ENCODE assay signal across 19 cellular contexts in the genomic region with DNA sequence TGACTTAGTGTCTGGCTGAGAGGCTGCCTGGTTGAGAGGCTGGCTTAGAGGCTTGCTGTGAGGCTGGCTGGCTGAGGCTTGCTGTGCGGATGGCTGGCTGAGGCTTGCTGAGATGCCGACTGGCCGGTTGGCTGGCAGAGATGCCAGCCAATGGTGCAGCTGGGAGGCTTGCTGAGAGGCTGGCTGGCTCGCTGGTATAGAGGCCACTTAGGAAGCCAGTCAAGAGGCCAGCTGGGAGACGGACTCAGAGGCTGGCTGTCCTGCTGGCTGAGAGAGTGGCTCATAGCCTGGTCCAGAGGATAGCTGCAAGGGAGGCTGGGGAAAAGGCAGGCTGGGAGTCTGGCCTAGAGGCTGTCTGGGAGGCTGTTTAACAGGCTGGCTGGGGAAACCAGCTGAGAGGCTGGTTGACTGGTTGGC. TPM values are rescaled to one million over a fixed set of nuclear protein-coding genes. Genes with fewer than 3 reads are reported as not detected.
DNase-seq lines count a peak whose midpoint lies in the region; ATAC-seq, FAIRE-seq and TF ChIP-seq lines count a peak whose summit lies in the region.
"Had no signal": no experiment of that assay in that cellular context is flagged by ENCODE, and none has a peak within 500 bp of the region (broad histone marks: within the 10 kb centered on the region; RNA-seq: fewer than 3 reads in every experiment).

No MANE protein-coding gene starts in this region.

- FAIRE-seq in pancreas (lab: Jason Lieb, UNC) (no peak), H54 (lab: Jason Lieb, UNC) (no peak)

- no peaks in the 10 kb centered on the region for H3F3A ChIP-seq in SK-N-SH (replicated peaks; ENCODE audit: insufficient read depth)

- no peak overlapping the region for H3K4me2 ChIP-seq in SK-N-SH

- no peaks in the 10 kb centered on the region for H3K36me3 ChIP-seq in body of pancreas (replicated peaks in 1 of 2; ENCODE audit: insufficient read depth in 1 of 2, low read depth in 2 of 2)
- no peaks in the 10 kb centered on the region for H3K36me3 ChIP-seq in pancreas
- no peaks in the 10 kb centered on the region for H3K36me3 ChIP-seq in SK-N-SH (replicated peaks in 1 of 2; ENCODE audit: control insufficient read depth in 1 of 2, insufficient read depth in 2 of 2, low read length in 1 of 2)
- H3K36me3 ChIP-seq: SJCRH30 had no signal

- no peaks in the 10 kb centered on the region for H3K27me3 ChIP-seq in body of pancreas
- no peaks in the 10 kb centered on the region for H3K27me3 ChIP-seq in pancreas
- no peaks in the 10 kb centered on the region for H3K27me3 ChIP-seq in SK-N-SH (ENCODE audit: insufficient read depth)
- H3K27me3 ChIP-seq: SJCRH30 had no signal

- H3K4me1 ChIP-seq in body of pancreas (peaks cover 55% of the 10 kb centered on the region), pancreas (peaks cover 4 to 15% (median 7%) of the 10 kb centered on the region in 3 donors), SK-N-SH (ENCODE audit: control insufficient read depth in 1 of 2, insufficient read depth in 2 of 2, low read depth in 1 of 2, low read length in 1 of 2) (no peaks in the 10 kb centered on the region)

- no peak overlapping the region for H3K9ac ChIP-seq in SK-N-SH
- H3K9ac ChIP-seq: GM23248 had no signal

- H4K20me1 ChIP-seq in SK-N-SH (ENCODE audit: insufficient read depth): no peaks in the 10 kb centered on the region

- intact Hi-C loops in body of pancreas (cut with DNase I) (no loop called here), pancreas (cut with DNase I) (loop anchor here in 1 of 3 donors (10.0 kb wide), 1 partner anchor 51 kb away; no protein-coding TSS in a partner anchor)

- WGBS in body of pancreas, 2 donors: 41 to 80% methylated on average over 1 to 5 of the region's 5 CpGs
- WGBS in pancreas, 2 donors: 60 to 77% methylated on average over 5 of the region's 5 CpGs
- WGBS in SK-N-SH (ENCODE audit: low lambda C conversion rate): 34% methylated on average over 5 of the region's 5 CpGs

- TF ChIP-seq EP300 in SK-N-SH (IDR thresholded peaks at IDR 0.05; ENCODE audit: borderline replicate concordance in 1 of 2, low read depth in 1 of 2, low read length in 1 of 2): no peak

- no peak overlapping the region for H3K4me3 ChIP-seq in body of pancreas
- peak overlapping the region in 1 of 4 donors; percentile 20 for H3K4me3 ChIP-seq in pancreas
- no peak overlapping the region for H3K4me3 ChIP-seq in SK-N-SH (ENCODE audit: low read depth in 2 of 2, low read length in 1 of 2)
- H3K4me3 ChIP-seq: GM23248, SJCRH30 had no signal

- H3K79me2 ChIP-seq in SK-N-SH (ENCODE audit: insufficient read depth): no peaks in the 10 kb centered on the region

- DNase-seq in NCI-H1092 (lab: John Stamatoyannopoulos, UW) (peak; percentile 88), NCI-H2196 treated with DMSO at 0.1 percent for 48 hours (lab: John Stamatoyannopoulos, UW; ENCODE audit: unreplicated experiment) (peak; percentile 80), body of pancreas (peak in 2 of 4 donors; percentile 30 to 67), pancreas (peak in 4 of 6 donors; percentile 34 to 73 (median 59)), SK-N-SH (no peak), H54 (ENCODE audit: insufficient read length, low spot score) (no peak)
- no peak for DNase-seq in stimulated activated naive CD4-positive, alpha-beta T cell treated with Interleukin-2 at 50 U/mL for 16 hours (lab: John Stamatoyannopoulos, UW)
- DNase-seq: ACHN; CD4-positive, CD25-positive, alpha-beta regulatory T cell; DND-41; GF-D8; GM23248; KBM-7; NCI-H1694; NCI-H446 treated with DMSO at 0.1 percent for 48 hours; NCI-H82; SJCRH30 had no signal

- TF ChIP-seq RAD21 in SK-N-SH (IDR thresholded peaks at IDR 0.05; ENCODE audit: low read length): no peak

- H3K9me3 ChIP-seq in body of pancreas (no peaks in the 10 kb centered on the region), pancreas (no peaks in the 10 kb centered on the region), SK-N-SH (no peaks in the 10 kb centered on the region)
- H3K9me3 ChIP-seq: SJCRH30 had no signal

- no peak overlapping the region for H2AFZ ChIP-seq in SK-N-SH (ENCODE audit: low read depth)
- H2AFZ ChIP-seq: GM23248 had no signal

- TF ChIP-seq CTCF in body of pancreas (IDR thresholded peaks at IDR 0.05): no peak
- no peak for TF ChIP-seq CTCF in pancreas (IDR thresholded peaks at IDR 0.05)
- TF ChIP-seq CTCF in SK-N-SH (IDR thresholded peaks at IDR 0.05): no peak

- ATAC-seq in body of pancreas (no peak), pancreas (peak in 1 of 4 donors; percentile 2), HG03432 (IDR thresholded peaks at IDR 0.05; ENCODE audit: unreplicated experiment) (no peak)
- ATAC-seq: Panc1 had no signal

- peak overlapping the region; percentile 82 to 96 (median 88) for H3K27ac ChIP-seq in body of pancreas
- H3K27ac ChIP-seq in pancreas: peak overlapping the region in 3 of 4 donors; percentile 29 to 85 (median 83)
- no peak overlapping the region for H3K27ac ChIP-seq in SK-N-SH (ENCODE audit: low read depth in 2 of 2, low read length in 1 of 2)
- H3K27ac ChIP-seq: GM23248, SJCRH30 had no signal

- CTCF ChIA-PET in SK-N-SH (lab: Yijun Ruan, JAX): interaction anchor here (1.1 kb wide), 1 partner anchor 14 kb away, joined by 3 read pairs; no protein-coding TSS in a partner anchor

- no peaks in the 10 kb centered on the region for H3K9me2 ChIP-seq in SK-N-SH

- TF ChIP-seq POLR2A in body of pancreas (IDR thresholded peaks at IDR 0.05) (no peak), H54 (IDR thresholded peaks at IDR 0.05; ENCODE audit: low read depth, low read length) (no peak)

- POLR2A ChIA-PET in SK-N-SH (lab: Yijun Ruan, JAX): no interaction called here

TF ChIP-seq in SK-N-SH, 30 proteins besides CTCF, POLR2A, EP300 and RAD21:
- TF ChIP-seq JUND (IDR thresholded peaks at IDR 0.05) (no peak), TEAD4 (IDR thresholded peaks at IDR 0.05; ENCODE audit: borderline replicate concordance, insufficient read depth) (no peak), EZH2phosphoT487 (IDR thresholded peaks at IDR 0.05; ENCODE audit: borderline replicate concordance, low read depth) (no peak), MEF2A (IDR thresholded peaks at IDR 0.05; ENCODE audit: borderline replicate concordance, low read depth) (no peak), SMC3 (IDR thresholded peaks at IDR 0.05; ENCODE audit: low read depth, low read length) (no peak), GABPA (IDR thresholded peaks at IDR 0.05; ENCODE audit: low read depth) (no peak), FOXM1 (IDR thresholded peaks at IDR 0.05; ENCODE audit: low read depth) (no peak), FOSL2 (IDR thresholded peaks at IDR 0.05; ENCODE audit: borderline replicate concordance, low read depth) (no peak), POLR2AphosphoS5 (IDR thresholded peaks at IDR 0.05; ENCODE audit: low read depth, low read length) (no peak)

RNA-seq across cellular contexts. Expression of a gene that starts 37.3 kb away (rescaled TPM):
- total RNA-seq in body of pancreas (1 to 10 TPM; 1.3 to 2.3 TPM), pancreas (under 1 TPM in 2 of 6 donors, not detected in 4; 0.51 to 0.56 TPM)
- polyA plus RNA-seq in pancreas (under 1 TPM; 0.21 to 0.76 TPM), SK-N-SH (2012; rRNA removed) (not detected in 2 replicates)
- polyA plus RNA-seq in SK-N-SH (2012; cell fraction: cytosol; rRNA removed): not detected in 2 replicates
- not detected in 2 replicates for polyA plus RNA-seq in SK-N-SH (2012; cell fraction: nucleus; rRNA removed)
- total RNA-seq: CD4-positive, CD25-positive, alpha-beta regulatory T cell; GM23248; SJCRH30 had no signal
- polyA plus RNA-seq: CD4-positive, CD25-positive, alpha-beta regulatory T cell; GM23248 had no signal

Comparison
In these comparisons a context has a peak if more than half of its experiments do, and no peak if none do; other contexts are left out.
1. DNase-seq: peak in NCI-H1092 (single experiment), NCI-H2196 treated with DMSO at 0.1 percent for 48 hours (single experiment) and pancreas (4 of 6); none in SK-N-SH (single experiment), stimulated activated naive CD4-positive, alpha-beta T cell treated with Interleukin-2 at 50 U/mL for 16 hours (single experiment) and H54 (single experiment).
2. H3K27ac ChIP-seq: peak in body of pancreas (4 of 4) and pancreas (3 of 4); none in SK-N-SH (0 of 2).